11 cellular contexts compared by ENCODE assay signal in the genomic region with DNA sequence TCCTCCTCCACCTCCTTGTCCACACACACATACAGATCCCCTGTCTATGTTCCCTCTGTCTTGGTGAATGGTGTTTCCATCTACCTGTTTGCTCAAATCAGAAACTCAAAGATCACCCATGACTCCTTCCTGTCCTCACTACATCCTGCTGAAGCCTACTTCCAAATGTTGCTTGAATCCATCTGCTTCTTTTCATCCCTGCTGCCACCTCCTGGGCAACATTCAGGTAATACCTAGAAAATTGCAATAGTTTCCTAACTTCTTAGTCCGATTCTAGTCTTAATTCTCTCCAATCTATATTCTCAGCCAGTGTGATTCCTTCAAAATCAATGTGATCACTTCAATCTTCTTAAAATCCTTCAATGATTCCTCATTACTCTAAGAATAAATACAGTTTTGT.
A peak's percentile ranks its signal among the peaks of the same experiment; 100 is the strongest.
DNase-seq lines count a peak whose midpoint lies in the region; ATAC-seq, FAIRE-seq and TF ChIP-seq lines count a peak whose summit lies in the region.
"Had no signal": no experiment of that assay in that cellular context is flagged by ENCODE, and none has a peak within 500 bp of the region (broad histone marks: within the 10 kb centered on the region; RNA-seq: fewer than 3 reads in every experiment).

No MANE protein-coding gene starts in this region.

- H3K9me3 ChIP-seq in astrocyte (ENCODE audit: insufficient read depth, low read depth, low read length): no peaks in the 10 kb centered on the region

- H3K27me3 ChIP-seq in astrocyte (ENCODE audit: insufficient read depth, low read length): no peaks in the 10 kb centered on the region

- DNase-seq in HuH-7.5 (ENCODE audit: low spot score) (peak; percentile 11), astrocyte (ENCODE audit: low read depth) (no peak), left kidney (ENCODE audit: low read depth, low spot score) (peak; percentile 54), cardiac septum (ENCODE audit: low spot score) (no peak)
- no peak for DNase-seq in activated CD8-positive, alpha-beta memory T cell treated with anti-CD3 and anti-CD28 coated beads for 24 hours
- DNase-seq: anterior cingulate cortex; stimulated activated naive CD4-positive, alpha-beta T cell treated with Interleukin-2 at 50 U/mL for 16 hours had no signal

- ATAC-seq in GM21381 (IDR thresholded peaks at IDR 0.05; ENCODE audit: unreplicated experiment): no peak
- no peak for ATAC-seq in HG02884 (IDR thresholded peaks at IDR 0.05; ENCODE audit: unreplicated experiment)

- no peaks in the 10 kb centered on the region for H3K36me3 Mint-ChIP-seq in astrocyte (ENCODE audit: low read depth, unreplicated experiment)

- no peaks in the 10 kb centered on the region for H3K4me1 ChIP-seq in astrocyte (ENCODE audit: insufficient read depth, low read length)

- no peak overlapping the region for H3K4me3 ChIP-seq in astrocyte (ENCODE audit: insufficient read depth, low read depth, low read length)
- H3K4me3 ChIP-seq: SK-N-MC had no signal

- FAIRE-seq in astrocyte (lab: Jason Lieb, UNC): no peak

- no peaks in the 10 kb centered on the region for H3K9me3 Mint-ChIP-seq in astrocyte (ENCODE audit: unreplicated experiment)

- no peaks in the 10 kb centered on the region for H4K20me1 ChIP-seq in astrocyte (ENCODE audit: insufficient read depth, low read length)

- no peaks in the 10 kb centered on the region for H3K79me2 ChIP-seq in astrocyte (ENCODE audit: insufficient read depth, low read length)

- no peaks in the 10 kb centered on the region for H3K36me3 ChIP-seq in astrocyte (ENCODE audit: insufficient read depth, low read length)

- H3K27ac ChIP-seq in C4-2B (no peak overlapping the region), astrocyte (ENCODE audit: low read depth, low read length) (no peak overlapping the region)
- H3K27ac ChIP-seq: SK-N-MC had no signal

- intact Hi-C loops in cardiac septum (cut with DNase I): no loop called here

- peak overlapping the region; percentile 43 for H2AFZ ChIP-seq in astrocyte (ENCODE audit: low read depth, low read length)

- H3K4me3 Mint-ChIP-seq in astrocyte (ENCODE audit: unreplicated experiment): no peak overlapping the region

- H3K27ac Mint-ChIP-seq in astrocyte (ENCODE audit: unreplicated experiment): no peak overlapping the region

- no peaks in the 10 kb centered on the region for H3K4me1 Mint-ChIP-seq in astrocyte (ENCODE audit: low read depth, unreplicated experiment)

- no peak overlapping the region for H3K4me2 ChIP-seq in astrocyte (ENCODE audit: low read length)

- no peak overlapping the region for H3K9ac ChIP-seq in astrocyte (ENCODE audit: low read length)

- H3K27me3 Mint-ChIP-seq in astrocyte (ENCODE audit: low read depth, unreplicated experiment): no peaks in the 10 kb centered on the region

- TF ChIP-seq CTCF in C4-2B (conservative IDR thresholded peaks at IDR 0.05) (peak; percentile 43), astrocyte (IDR thresholded peaks at IDR 0.05; ENCODE audit: insufficient read depth, low read depth, low read length) (peak; percentile 28)

Comparison
In these comparisons a context has a peak if more than half of its experiments do, and no peak if none do; other contexts are left out.
1. DNase-seq: peak in HuH-7.5 (single experiment) and left kidney (single experiment); none in astrocyte (single experiment), activated CD8-positive, alpha-beta memory T cell treated with anti-CD3 and anti-CD28 coated beads for 24 hours (single experiment) and cardiac septum (single experiment).